ENCODE assay signal across 10 cellular contexts in genomic region chr3:142886938-142887337, GRCh38. TPM values are rescaled to one million over a fixed set of nuclear protein-coding genes. Genes with fewer than 3 reads are reported as not detected.
DNase-seq lines count a peak whose midpoint lies in the region; TF ChIP-seq lines count a peak whose summit lies in the region.
"Had no signal": no experiment of that assay in that cellular context is flagged by ENCODE, and none has a peak within 500 bp of the region (broad histone marks: within the 10 kb centered on the region; RNA-seq: fewer than 3 reads in every experiment).

No MANE protein-coding gene starts in this region.

- no peak overlapping the region for H2AFZ ChIP-seq in mammary epithelial cell (ENCODE audit: low read depth, low read length)

- intact Hi-C loops in mammary epithelial cell (cut with micrococcal nuclease), result loop anchor here (5.0 kb wide), 1 partner anchor 35 kb away; no protein-coding TSS in a partner anchor

- no peak overlapping the region for H3K27ac ChIP-seq in mammary epithelial cell (ENCODE audit: insufficient read depth, low read depth, low read length)

- H3K4me2 ChIP-seq in mammary epithelial cell (ENCODE audit: insufficient read depth, low read depth, low read length), result no peak overlapping the region

- BruUV-seq in mammary epithelial cell (replicated peaks; lab: Mats Ljungman, UMichigan), result no TSS peak

- in situ Hi-C loops in mammary epithelial cell (cut with MboI; ENCODE audit: low sequenced_read_pairs in 2 of 2), result no loop called here

- DNase-seq in Daoy (ENCODE audit: low read depth) (peak; percentile 28), MG63 (peak; percentile 28), mammary epithelial cell (peak; percentile 58), non-pigmented ciliary epithelial cell (ENCODE audit: low read depth) (peak; percentile 45), cerebellum (ENCODE audit: low spot score) (no peak), DMS79 treated with DMSO at 0.1 percent for 48 hours (lab: John Stamatoyannopoulos, UW) (no peak), NCI-H128 (lab: John Stamatoyannopoulos, UW; ENCODE audit: unreplicated experiment) (no peak), C1 segment of cervical spinal cord (lab: John Stamatoyannopoulos, UW) (no peak)
- DNase-seq: activated naive CD4-positive, alpha-beta T cell treated with Interleukin-2 at 50 U/mL for 16 hours; naive B cell had no signal

- no peaks in the 10 kb centered on the region for H3K79me2 ChIP-seq in mammary epithelial cell (ENCODE audit: insufficient read depth, low read length)

- H3K27me3 ChIP-seq in MG63 (no peaks in the 10 kb centered on the region), mammary epithelial cell (ENCODE audit: insufficient read depth, low read length) (no peaks in the 10 kb centered on the region)

- CTCF ChIA-PET in mammary epithelial cell (lab: Charles Lee; ENCODE audit: low non-redundant PET), result no interaction called here

- WGBS in mammary epithelial cell (ENCODE audit: low coverage, missing lambda C conversion rate), result 84% methylated on average over 3 of the region's 3 CpGs

- H3K4me3 ChIP-seq in MG63 (peak overlapping the region; percentile 71), mammary epithelial cell (replicated peaks in 1 of 3; ENCODE audit: insufficient read depth in 1 of 3, low read depth in 2 of 3, low read length in 3 of 3) (no peak overlapping the region)

- dilution Hi-C loops in mammary epithelial cell (cut with HindIII; ENCODE audit: low sequenced_read_pairs), result no loop called here

- H4K20me1 ChIP-seq in mammary epithelial cell (ENCODE audit: insufficient read depth, low read length), result no peaks in the 10 kb centered on the region

- peaks cover 20% of the 10 kb centered on the region for H3K36me3 ChIP-seq in MG63
- H3K36me3 ChIP-seq in mammary epithelial cell (ENCODE audit: insufficient read depth, low read length), result no peaks in the 10 kb centered on the region

- no peak overlapping the region for H3K9ac ChIP-seq in mammary epithelial cell (ENCODE audit: insufficient read depth, low read length)

- no peak for TF ChIP-seq CTCF in mammary epithelial cell (conservative IDR thresholded peaks at IDR 0.05 in 1 of 2, IDR thresholded peaks at IDR 0.05 in 1 of 2; ENCODE audit: extremely low read depth in 1 of 2, insufficient read depth in 1 of 2, low read depth in 1 of 2, low read length in 2 of 2)

- peaks cover 13% of the 10 kb centered on the region for H3K4me1 ChIP-seq in mammary epithelial cell (ENCODE audit: insufficient read depth, low read length)

- H3K9me3 ChIP-seq in MG63 (no peaks in the 10 kb centered on the region), mammary epithelial cell (replicated peaks; ENCODE audit: insufficient read depth, low read length) (no peaks in the 10 kb centered on the region)

RNA-seq across cellular contexts. Expression of gene PCOLCE2, which starts 1.9 kb away (rescaled TPM):
- total RNA-seq in Daoy (2014; rRNA removed; shearing (Covaris generic)), result 13.8 and 27.8 TPM in 2 replicates
- total RNA-seq in MG63 (2014; rRNA removed; shearing (Covaris generic); ENCODE audit: low replicate concordance), result 150 and 205 TPM in 2 replicates
- total RNA-seq in mammary epithelial cell (1 to 10 TPM; 2.8 to 3.5 TPM), cerebellum (12.6 TPM)
- 2.9 TPM for polyA plus RNA-seq in mammary epithelial cell
- 11.0 TPM for polyA minus RNA-seq in mammary epithelial cell

Comparison
In these comparisons a context has a peak if more than half of its experiments do, and no peak if none do; other contexts are left out.
1. DNase-seq: peak in Daoy (single experiment), MG63 (single experiment), mammary epithelial cell (single experiment) and non-pigmented ciliary epithelial cell (single experiment); none in cerebellum (single experiment), DMS79 treated with DMSO at 0.1 percent for 48 hours (single experiment), NCI-H128 (single experiment) and C1 segment of cervical spinal cord (0 of 14).